Comparison of ENCODE assay signal across 24 cellular contexts in the genomic region with DNA sequence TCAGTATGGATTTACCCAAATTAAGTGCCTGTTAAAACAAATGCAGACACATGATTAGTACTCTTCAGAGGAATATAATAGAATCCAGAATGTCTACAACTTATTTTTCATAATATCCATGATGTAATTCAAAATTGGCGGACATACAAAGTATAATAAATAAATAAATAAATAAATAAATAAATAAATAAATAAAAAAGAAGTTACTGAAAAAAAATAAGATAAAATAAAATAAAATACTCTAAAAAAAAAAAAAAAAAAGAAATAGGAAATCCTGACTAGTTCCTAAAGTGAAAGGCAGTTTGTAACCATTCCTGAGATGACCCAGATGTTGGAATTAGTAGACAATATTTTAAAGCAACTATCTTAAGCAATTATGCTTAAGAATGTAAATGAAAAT.
DNase-seq lines count a peak whose midpoint lies in the region; ATAC-seq, FAIRE-seq and TF ChIP-seq lines count a peak whose summit lies in the region.
"Had no signal": no experiment of that assay in that cellular context is flagged by ENCODE, and none has a peak within 500 bp of the region (broad histone marks: within the 10 kb centered on the region; RNA-seq: fewer than 3 reads in every experiment).

No MANE protein-coding gene starts in this region.

- H3K9me3 ChIP-seq in small intestine (ENCODE audit: control insufficient read depth, low read depth) = no peaks in the 10 kb centered on the region
- H3K9me3 ChIP-seq: A549, BE2C had no signal

- no TSS peak for BruUV-seq in Calu3 (replicated peaks; lab: Mats Ljungman, UMichigan)

- no peak overlapping the region for H3K4me3 Mint-ChIP-seq in Calu3 (ENCODE audit: low read depth, unreplicated experiment)
- H3K4me3 Mint-ChIP-seq: CD14-positive monocyte; CD4-positive, alpha-beta T cell; GM23338; H9; HFFc6 had no signal

- peaks cover 11% of the 10 kb centered on the region for H3K9me3 Mint-ChIP-seq in Calu3 (ENCODE audit: low read depth, unreplicated experiment)

- H3K27me3 ChIP-seq in small intestine (ENCODE audit: control insufficient read depth in 2 of 2, insufficient read depth in 2 of 2, low read length in 2 of 2) = no peaks in the 10 kb centered on the region
- H3K27me3 ChIP-seq: BE2C; BLaER1 treated with 17β-estradiol and CSF1 and Interleukin-3, amounts not matched to agents 10 nM and 100 nM had no signal

- no peak overlapping the region for H3K27ac ChIP-seq in small intestine (ENCODE audit: low read depth in 1 of 2, low read length in 1 of 2)
- H3K27ac ChIP-seq: 22Rv1; A549; BLaER1 treated with 17β-estradiol and CSF1 and Interleukin-3, amounts not matched to agents 10 nM and 100 nM had no signal

- H3K4me1 Mint-ChIP-seq in Calu3 (ENCODE audit: low read depth, unreplicated experiment) = no peaks in the 10 kb centered on the region
- H3K4me1 Mint-ChIP-seq: CD14-positive monocyte, GM23338, H9 had no signal

- no peak overlapping the region for H3K27ac Mint-ChIP-seq in Calu3 (ENCODE audit: unreplicated experiment)
- H3K27ac Mint-ChIP-seq: CD4-positive, alpha-beta T cell; GM23338; H9; HFFc6 had no signal

- WGBS in small intestine, 3 donors = 88 to 98% (median 97%) methylated on average over 1 of the region's 1 CpG

- no peak for DNase-seq in RCC 7860 (ENCODE audit: low spot score)
- DNase-seq in frontal cortex (ENCODE audit: low spot score in 2 of 2) = no peak
- no peak for DNase-seq in small intestine
- DNase-seq in Calu3 = no peak
- DNase-seq: ACHN; AML-193; BE2C; CD4-positive, alpha-beta T cell; COR-L47; DMS153; DND-41; GDM1; H9; HFFc6 had no signal

- CTCF ChIA-PET in Calu3 (lab: Charles Lee) = no interaction called here

- TF ChIP-seq CTCF in Calu3 (IDR thresholded peaks at IDR 0.05; ENCODE audit: unreplicated experiment) = no peak

- intact Hi-C loops in Calu3 (cut with micrococcal nuclease; ENCODE audit: unreplicated experiment) = no loop called here

- peak; percentile 88 for FAIRE-seq in A204.1 (lab: Jason Lieb, UNC)
- FAIRE-seq in RCC 7860 (lab: Jason Lieb, UNC) = peak; percentile 54
- FAIRE-seq in frontal cortex (lab: Jason Lieb, UNC) = peak; percentile 93
- FAIRE-seq in small intestine (lab: Jason Lieb, UNC) = peak; percentile 33
- FAIRE-seq: A549, GM12878 had no signal

- no peaks in the 10 kb centered on the region for H3K27me3 Mint-ChIP-seq in Calu3 (ENCODE audit: unreplicated experiment)
- H3K27me3 Mint-ChIP-seq: CD4-positive, alpha-beta T cell had no signal

- no peaks in the 10 kb centered on the region for H3K36me3 ChIP-seq in small intestine (ENCODE audit: control insufficient read depth in 2 of 2, insufficient read depth in 2 of 2, low read length in 2 of 2)
- H3K36me3 ChIP-seq: BE2C; BLaER1 treated with 17β-estradiol and CSF1 and Interleukin-3, amounts not matched to agents 10 nM and 100 nM had no signal

- H3K36me3 Mint-ChIP-seq in Calu3 (ENCODE audit: insufficient read depth, unreplicated experiment) = no peaks in the 10 kb centered on the region
- H3K36me3 Mint-ChIP-seq: CD14-positive monocyte had no signal

- no peak overlapping the region for H3K4me3 ChIP-seq in small intestine (ENCODE audit: low read depth in 1 of 2, low read length in 2 of 2)
- H3K4me3 ChIP-seq: A549; BLaER1 treated with 17β-estradiol and CSF1 and Interleukin-3, amounts not matched to agents 10 nM and 100 nM; GM12878; GM23338 had no signal

- no peak for ATAC-seq in GM18907 (IDR thresholded peaks at IDR 0.05; ENCODE audit: unreplicated experiment)
- no peak for ATAC-seq in GM21367 (IDR thresholded peaks at IDR 0.05; ENCODE audit: unreplicated experiment)
- ATAC-seq: A549, GM12878, GM23338, HCT116 had no signal

- H3K4me1 ChIP-seq in small intestine (ENCODE audit: control insufficient read depth in 2 of 2, insufficient read depth in 1 of 2, low read depth in 1 of 2, low read length in 1 of 2) = no peaks in the 10 kb centered on the region
- H3K4me1 ChIP-seq: A549; BE2C; BLaER1 treated with 17β-estradiol and CSF1 and Interleukin-3, amounts not matched to agents 10 nM and 100 nM had no signal
